In genomic region chr11:115578275-115578674, GRCh38 we compare ENCODE assay signal across 1 cellular context.
TF ChIP-seq lines count a peak whose summit lies in the region.

No MANE protein-coding gene starts in this region.

TF ChIP-seq in HepG2, 621 proteins besides CTCF, POLR2A, EP300 and RAD21 (continued from another document):
- TF ChIP-seq ZNF75D (CRISPR knock-in tag; IDR thresholded peaks at IDR 0.05; ENCODE audit: borderline replicate concordance): no peak
- no peak for TF ChIP-seq PBX2 (CRISPR knock-in tag; IDR thresholded peaks at IDR 0.05)
- TF ChIP-seq ZNF792 (CRISPR knock-in tag; IDR thresholded peaks at IDR 0.05): no peak
- TF ChIP-seq ATAD3A (CRISPR knock-in tag; IDR thresholded peaks at IDR 0.05): no peak
- no peak for TF ChIP-seq HOXA3 (CRISPR knock-in tag; IDR thresholded peaks at IDR 0.05)
